24 cellular contexts compared by ENCODE assay signal in genomic region chr15:49082960-49083359, GRCh38. TPM values are rescaled to one million over a fixed set of nuclear protein-coding genes. Genes with fewer than 3 reads are reported as not detected.
DNase-seq lines count a peak whose midpoint lies in the region; ATAC-seq and TF ChIP-seq lines count a peak whose summit lies in the region.
"Had no signal": no experiment of that assay in that cellular context is flagged by ENCODE, and none has a peak within 500 bp of the region (broad histone marks: within the 10 kb centered on the region; RNA-seq: fewer than 3 reads in every experiment).

No MANE protein-coding gene starts in this region.

- no peaks in the 10 kb centered on the region for H3K9me2 ChIP-seq in GM23248 (ENCODE audit: insufficient read depth)

- intact Hi-C loops in gastrocnemius medialis (cut with DNase I; ENCODE audit: low total_unique reads) = no loop called here

- TF ChIP-seq POLR2A in gastrocnemius medialis (IDR thresholded peaks at IDR 0.05) = no peak

- H3K4me2 ChIP-seq in GM23248 (ENCODE audit: unreplicated experiment) = peak overlapping the region; percentile 55

- H3K9ac ChIP-seq in GM23248 = peak overlapping the region; percentile 63

- H2AFZ ChIP-seq in GM23248 = peak overlapping the region; percentile 33

- TF ChIP-seq CTCF in gastrocnemius medialis (IDR thresholded peaks at IDR 0.05 in 4 of 5, conservative IDR thresholded peaks at IDR 0.05 in 1 of 5) = no peak

- H3F3A ChIP-seq in GM23248 (ENCODE audit: insufficient read depth) = peaks cover 30% of the 10 kb centered on the region

- H3K4me1 ChIP-seq in GM23248 (ENCODE audit: insufficient read depth) = peaks cover 31% of the 10 kb centered on the region
- H3K4me1 ChIP-seq in gastrocnemius medialis = no peaks in the 10 kb centered on the region
- H3K4me1 ChIP-seq: heart right ventricle, right atrium auricular region had no signal

- H3K9me3 ChIP-seq in GM23248 (ENCODE audit: low read depth) (no peaks in the 10 kb centered on the region), gastrocnemius medialis (no peaks in the 10 kb centered on the region)
- H3K9me3 ChIP-seq: heart right ventricle, right atrium auricular region had no signal

- in situ Hi-C loops in GM23248 (cut with MboI) (no loop called here), gastrocnemius medialis (cut with MboI; ENCODE audit: low sequenced_read_pairs in 4 of 4) (no loop called here)

- H3K4me3 ChIP-seq in GM23248 = peak overlapping the region; percentile 6; the same call in 1 of the 2 replicates
- H3K4me3 ChIP-seq in gastrocnemius medialis = no peak overlapping the region
- H3K4me3 ChIP-seq: heart right ventricle, lung, right atrium auricular region had no signal

- no peaks in the 10 kb centered on the region for H3K79me2 ChIP-seq in GM23248 (ENCODE audit: insufficient read depth)

- no peaks in the 10 kb centered on the region for H3K27me3 ChIP-seq in GM23248 (replicated peaks; ENCODE audit: insufficient read depth)
- no peaks in the 10 kb centered on the region for H3K27me3 ChIP-seq in gastrocnemius medialis
- H3K27me3 ChIP-seq: heart right ventricle, right atrium auricular region had no signal

- no peaks in the 10 kb centered on the region for H4K20me1 ChIP-seq in GM23248 (ENCODE audit: insufficient read depth)

- 5 to 13% methylated on average over 1 of the region's 1 CpG for WGBS in GM23248 (ENCODE audit: low coverage in 1 of 2, low lambda C conversion rate in 2 of 2, missing lambda C conversion rate in 2 of 2), 2 experiments

- ATAC-seq in activated CD4-positive, CD25-positive, alpha-beta regulatory T cell treated with anti-CD3 and anti-CD28 coated beads, Interleukin-2, amount 50 U/mL, for 24 hours = no peak
- ATAC-seq in gastrocnemius medialis = no peak
- no peak for ATAC-seq in HG03469 (IDR thresholded peaks at IDR 0.05; ENCODE audit: unreplicated experiment)
- ATAC-seq: activated T-cell treated with anti-CD3 and anti-CD28 coated beads, Interleukin-2, amount 50 U/mL, for 72 hours; HCT116; heart right ventricle; stimulated activated effector memory CD8-positive, alpha-beta T cell treated with anti-CD3 and anti-CD28 coated beads, Interleukin-12 subunit alpha, Interleukin-12 subunit beta, amount 100 ng/mL, for 72 hours had no signal

- H3K27ac ChIP-seq in GM23248 (peak overlapping the region; percentile 89), gastrocnemius medialis (no peak overlapping the region)
- H3K27ac ChIP-seq: C4-2B, heart right ventricle, right atrium auricular region had no signal

- H3K36me3 ChIP-seq in GM23248 (ENCODE audit: low read depth) = no peaks in the 10 kb centered on the region
- no peaks in the 10 kb centered on the region for H3K36me3 ChIP-seq in gastrocnemius medialis
- H3K36me3 ChIP-seq: heart right ventricle, right atrium auricular region had no signal

- DNase-seq in GM23248 (peak; percentile 92), brain pericyte (ENCODE audit: low read depth, low spot score) (peak; percentile 32), hepatic stellate cell (ENCODE audit: low spot score) (peak; percentile 41), gastrocnemius medialis (no peak), cerebellum (ENCODE audit: low spot score) (no peak)
- DNase-seq: activated CD4-positive, CD25-positive, alpha-beta regulatory T cell treated with anti-CD3 and anti-CD28 coated beads, Interleukin-2, amount 50 U/mL, for 72 hours; activated CD8-positive, alpha-beta memory T cell treated with anti-CD3 and anti-CD28 coated beads for 24 hours; activated T-cell treated with anti-CD3 and anti-CD28 coated beads, Interleukin-2, amount 50 U/mL, for 72 hours; erythroblast; GF-D8; heart right ventricle; immature natural killer cell; KG1; MV-4-11; NCI-H2029; NK-92 treated with Interleukin-12 subunit alpha and Interleukin-12 subunit beta, amount 100 ng/mL, for 24 hours; occipital lobe had no signal

RNA-seq across cellular contexts. Expression of gene SECISBP2L, which starts 36.7 kb away (rescaled TPM):
- total RNA-seq in GM23248 (2014; rRNA removed; shearing (Covaris generic)) = 26.8 and 26.9 TPM in 2 replicates
- 28.4 and 29.8 TPM in 2 replicates for polyA plus RNA-seq in GM23248 (2016; fragmentation: Nextera tagmentation; extraction: Ambion mirVana)
- 10 to 100 TPM; 23.7 to 27.5 (median 24.5) TPM for total RNA-seq in gastrocnemius medialis
- total RNA-seq in cerebellum = 105 TPM

Comparison
In these comparisons a context has a peak if more than half of its experiments do, and no peak if none do; other contexts are left out.
1. DNase-seq: peak in GM23248 (single experiment), brain pericyte (single experiment) and hepatic stellate cell (single experiment); none in gastrocnemius medialis (0 of 2) and cerebellum (single experiment).